ENCODE assay signal across 1 cellular context in the genomic region with DNA sequence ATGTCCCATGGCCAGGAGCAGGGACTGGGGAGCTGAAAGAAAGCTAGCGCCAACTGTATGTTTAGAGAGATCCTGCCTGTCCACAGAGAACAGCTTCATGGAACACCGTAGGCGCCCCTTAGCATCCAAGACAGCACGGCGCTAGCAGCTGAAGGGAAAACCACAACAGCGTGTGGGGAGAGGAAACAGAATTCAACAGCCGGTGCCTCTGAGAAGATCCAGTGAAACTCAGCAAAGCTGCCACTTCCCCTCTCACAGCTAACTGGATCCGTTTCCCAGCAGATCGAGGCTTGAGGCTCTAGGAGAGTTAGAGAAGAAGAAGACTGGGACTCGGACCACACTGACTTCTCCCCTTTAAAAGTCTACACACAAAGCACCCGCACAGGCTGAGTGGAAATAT.
TF ChIP-seq lines count a peak whose summit lies in the region.

No MANE protein-coding gene starts in this region.

TF ChIP-seq in WTC11, 78 proteins besides CTCF, POLR2A, EP300 and RAD21 (continued from another document):
- TF ChIP-seq ZNF416 (CRISPR knock-in tag; IDR thresholded peaks at IDR 0.05): no peak
- TF ChIP-seq, protein P1, sequence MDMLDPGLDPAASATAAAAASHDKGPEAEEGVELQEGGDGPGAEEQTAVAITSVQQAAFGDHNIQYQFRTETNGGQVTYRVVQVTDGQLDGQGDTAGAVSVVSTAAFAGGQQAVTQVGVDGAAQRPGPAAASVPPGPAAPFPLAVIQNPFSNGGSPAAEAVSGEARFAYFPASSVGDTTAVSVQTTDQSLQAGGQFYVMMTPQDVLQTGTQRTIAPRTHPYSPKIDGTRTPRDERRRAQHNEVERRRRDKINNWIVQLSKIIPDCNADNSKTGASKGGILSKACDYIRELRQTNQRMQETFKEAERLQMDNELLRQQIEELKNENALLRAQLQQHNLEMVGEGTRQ (CRISPR knock-in tag; IDR thresholded peaks at IDR 0.05): no peak
- TF ChIP-seq, protein P2, sequence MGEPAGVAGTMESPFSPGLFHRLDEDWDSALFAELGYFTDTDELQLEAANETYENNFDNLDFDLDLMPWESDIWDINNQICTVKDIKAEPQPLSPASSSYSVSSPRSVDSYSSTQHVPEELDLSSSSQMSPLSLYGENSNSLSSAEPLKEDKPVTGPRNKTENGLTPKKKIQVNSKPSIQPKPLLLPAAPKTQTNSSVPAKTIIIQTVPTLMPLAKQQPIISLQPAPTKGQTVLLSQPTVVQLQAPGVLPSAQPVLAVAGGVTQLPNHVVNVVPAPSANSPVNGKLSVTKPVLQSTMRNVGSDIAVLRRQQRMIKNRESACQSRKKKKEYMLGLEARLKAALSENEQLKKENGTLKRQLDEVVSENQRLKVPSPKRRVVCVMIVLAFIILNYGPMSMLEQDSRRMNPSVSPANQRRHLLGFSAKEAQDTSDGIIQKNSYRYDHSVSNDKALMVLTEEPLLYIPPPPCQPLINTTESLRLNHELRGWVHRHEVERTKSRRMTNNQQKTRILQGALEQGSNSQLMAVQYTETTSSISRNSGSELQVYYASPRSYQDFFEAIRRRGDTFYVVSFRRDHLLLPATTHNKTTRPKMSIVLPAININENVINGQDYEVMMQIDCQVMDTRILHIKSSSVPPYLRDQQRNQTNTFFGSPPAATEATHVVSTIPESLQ (CRISPR knock-in tag; IDR thresholded peaks at IDR 0.05): no peak
TF ChIP-seq in WTC11: peak in this region for 0.
